Comparison of ENCODE assay signal across 8 cellular contexts in the genomic region with DNA sequence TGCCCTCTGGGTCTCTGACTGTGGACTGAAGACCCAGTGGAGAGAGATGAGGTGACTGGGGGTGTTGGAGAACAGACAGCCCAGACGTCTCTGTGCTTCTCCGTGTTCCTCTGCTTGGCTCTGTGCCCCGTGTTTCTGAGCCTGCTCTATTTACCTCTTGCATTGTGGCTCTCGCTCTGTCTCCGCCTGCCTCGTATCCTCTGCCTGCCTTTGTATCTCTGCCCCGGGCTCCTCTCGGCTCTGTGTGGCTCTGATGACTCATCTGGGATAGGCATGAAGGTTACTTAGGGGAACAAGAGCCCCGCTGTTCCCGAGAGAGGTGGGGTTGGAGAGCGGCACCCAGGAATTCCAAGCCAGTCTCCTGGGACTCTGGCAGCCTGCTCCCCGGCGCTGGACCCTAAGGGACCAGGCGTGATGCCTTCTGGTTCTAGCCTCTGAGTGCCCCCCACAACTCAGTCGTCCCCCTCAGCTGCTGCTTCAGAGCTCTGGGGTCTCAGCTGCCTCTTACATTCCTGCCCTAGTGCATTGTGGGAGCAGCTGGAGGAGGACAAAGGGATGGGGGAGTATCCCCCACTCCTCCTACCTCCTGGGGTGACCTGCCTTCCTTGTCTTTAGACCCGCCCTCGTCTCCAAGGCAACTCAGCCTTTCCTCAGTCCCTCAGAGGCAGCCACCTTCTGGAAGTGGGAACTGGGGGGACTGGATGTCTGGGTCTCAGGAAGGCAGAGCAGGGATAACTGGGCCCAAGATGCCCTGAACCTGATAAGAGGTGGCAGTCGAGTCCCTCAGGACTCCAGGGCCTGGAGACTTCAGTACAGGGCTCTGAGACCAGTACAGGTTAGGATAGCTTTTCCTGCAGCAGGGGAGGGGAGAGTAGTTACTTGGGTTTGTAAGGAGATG. TPM values are rescaled to one million over a fixed set of nuclear protein-coding genes. Genes with fewer than 3 reads are reported as not detected.
A peak's percentile ranks its signal among the peaks of the same experiment; 100 is the strongest.
DNase-seq lines count a peak whose midpoint lies in the region; ATAC-seq and TF ChIP-seq lines count a peak whose summit lies in the region.

No MANE protein-coding gene starts in this region.

- peak overlapping the region; percentile 86 for H3K27ac Mint-ChIP-seq in CD8-positive, alpha-beta T cell
- H3K27ac Mint-ChIP-seq in T-cell, result peak overlapping the region; percentile 68 to 83
- H3K27ac Mint-ChIP-seq in stimulated activated naive CD8-positive, alpha-beta T cell treated with anti-CD3 and anti-CD28 coated beads, Interleukin-15, Interleukin-2, amounts not matched to agents 100 ng/mL and 50 ng/mL, for 24 hours, result peak overlapping the region; percentile 73

- no peaks in the 10 kb centered on the region for H3K27me3 Mint-ChIP-seq in CD8-positive, alpha-beta T cell (ENCODE audit: low read depth)
- H3K27me3 Mint-ChIP-seq in T-cell, result no peaks in the 10 kb centered on the region
- H3K27me3 Mint-ChIP-seq in stimulated activated naive CD8-positive, alpha-beta T cell treated with anti-CD3 and anti-CD28 coated beads, Interleukin-15, Interleukin-2, amounts not matched to agents 100 ng/mL and 50 ng/mL, for 24 hours, result no peaks in the 10 kb centered on the region

- H3K4me1 ChIP-seq in CD8-positive, alpha-beta T cell (ENCODE audit: insufficient read depth, low read length), result peaks cover 38% of the 10 kb centered on the region
- H3K4me1 ChIP-seq in HUES64 (ENCODE audit: insufficient read depth, low read length) (peaks cover 46% of the 10 kb centered on the region), duodenal mucosa (ENCODE audit: control insufficient read depth in 1 of 2, insufficient read depth in 2 of 2, low read length in 2 of 2) (peaks cover 31 to 35% of the 10 kb centered on the region in 2 donors)

- peaks cover 8% of the 10 kb centered on the region for H3K36me3 ChIP-seq in CD8-positive, alpha-beta T cell (ENCODE audit: insufficient read depth, low read length)
- peaks cover 35% of the 10 kb centered on the region for H3K36me3 ChIP-seq in HUES64 (ENCODE audit: insufficient read depth, low read length)
- peaks cover 16 to 28% of the 10 kb centered on the region in 2 donors for H3K36me3 ChIP-seq in duodenal mucosa (ENCODE audit: control insufficient read depth in 1 of 2, insufficient read depth in 2 of 2, low read length in 2 of 2)

- 5% methylated on average over 18 of the region's 18 CpGs for WGBS in HUES64
- 23% methylated on average over 17 to 18 of the region's 18 CpGs for WGBS in lower leg skin, 2 donors

- H3K36me3 Mint-ChIP-seq in CD8-positive, alpha-beta T cell, result peaks cover 19% of the 10 kb centered on the region
- peaks cover 12% of the 10 kb centered on the region for H3K36me3 Mint-ChIP-seq in T-cell
- no peaks in the 10 kb centered on the region for H3K36me3 Mint-ChIP-seq in stimulated activated naive CD8-positive, alpha-beta T cell treated with anti-CD3 and anti-CD28 coated beads, Interleukin-15, Interleukin-2, amounts not matched to agents 100 ng/mL and 50 ng/mL, for 24 hours (ENCODE audit: low read depth)

- CTCF ChIA-PET in CD8-positive, alpha-beta T cell (lab: Charles Lee), result interaction anchor here (0.9 to 7.2 kb wide), 5 partner anchors 10 to 201 kb away, joined by 3 to 75 read pairs (median 5); no protein-coding TSS in a partner anchor
- CTCF ChIA-PET in T-cell (lab: Charles Lee), result interaction anchor here in 1 of 2 donors (0.6 kb wide), 1 partner anchor 269 kb away, joined by 3 read pairs; a partner anchor contains a TSS

- peak overlapping the region; percentile 82 for H3K4me3 Mint-ChIP-seq in CD8-positive, alpha-beta T cell
- H3K4me3 Mint-ChIP-seq in T-cell, result peak overlapping the region; percentile 75 to 80 (median 78)
- peak overlapping the region; percentile 76 for H3K4me3 Mint-ChIP-seq in stimulated activated naive CD8-positive, alpha-beta T cell treated with anti-CD3 and anti-CD28 coated beads, Interleukin-15, Interleukin-2, amounts not matched to agents 100 ng/mL and 50 ng/mL, for 24 hours

- POLR2A ChIA-PET in CD8-positive, alpha-beta T cell (lab: Charles Lee), result no interaction called here
- POLR2A ChIA-PET in T-cell (lab: Charles Lee), result no interaction called here

- peak in 4 of 7 experiments; percentile 26 to 59 (median 44) for DNase-seq in CD8-positive, alpha-beta T cell
- DNase-seq in T-cell (peak in 18 of 34 experiments; percentile 14 to 53 (median 32)), lower leg skin (ENCODE audit: low spot score in 2 of 2) (peak; percentile 83 to 95)

- no peaks in the 10 kb centered on the region for H3K9me3 ChIP-seq in CD8-positive, alpha-beta T cell (ENCODE audit: low read length)
- no peaks in the 10 kb centered on the region for H3K9me3 ChIP-seq in HUES64 (ENCODE audit: insufficient read depth, low read depth, low read length)
- no peaks in the 10 kb centered on the region for H3K9me3 ChIP-seq in duodenal mucosa (ENCODE audit: control insufficient read depth in 1 of 2, low read length in 2 of 2)

- H3K27ac ChIP-seq in CD8-positive, alpha-beta T cell (ENCODE audit: low read depth, low read length), result no peak overlapping the region
- H3K27ac ChIP-seq in HUES64 (ENCODE audit: low read depth, low read length), result peak overlapping the region; percentile 89
- peak overlapping the region; percentile 65 for H3K27ac ChIP-seq in duodenal mucosa (ENCODE audit: low read depth, low read length)

- intact Hi-C loops in CD8-positive, alpha-beta T cell (cut with DNase I, micrococcal nuclease), result loop anchor here in 1 of 2 experiments (2.0 kb wide), 1 partner anchor 23 kb away; a partner anchor contains a TSS
- intact Hi-C loops in lower leg skin (cut with DNase I; ENCODE audit: low total_unique reads), result no loop called here

- H3K4me1 Mint-ChIP-seq in CD8-positive, alpha-beta T cell (ENCODE audit: low read depth), result peaks cover 38% of the 10 kb centered on the region
- peaks cover 27 to 38% (median 35%) of the 10 kb centered on the region in 3 donors for H3K4me1 Mint-ChIP-seq in T-cell
- peaks cover 37% of the 10 kb centered on the region for H3K4me1 Mint-ChIP-seq in stimulated activated naive CD8-positive, alpha-beta T cell treated with anti-CD3 and anti-CD28 coated beads, Interleukin-15, Interleukin-2, amounts not matched to agents 100 ng/mL and 50 ng/mL, for 24 hours (ENCODE audit: low read depth)

- peak overlapping the region; percentile 55 for H3K4me3 ChIP-seq in CD8-positive, alpha-beta T cell (ENCODE audit: low read depth, low read length)
- H3K4me3 ChIP-seq in HUES64 (ENCODE audit: low read length) (peak overlapping the region; percentile 72), duodenal mucosa (ENCODE audit: low read depth in 1 of 2, low read length in 2 of 2) (peak overlapping the region; percentile 70 to 78), lower leg skin (ENCODE audit: low read depth, poor library complexity, severe bottlenecking) (no peak overlapping the region)

- no peaks in the 10 kb centered on the region for H3K9me3 Mint-ChIP-seq in CD8-positive, alpha-beta T cell
- no peaks in the 10 kb centered on the region for H3K9me3 Mint-ChIP-seq in T-cell
- no peaks in the 10 kb centered on the region for H3K9me3 Mint-ChIP-seq in stimulated activated naive CD8-positive, alpha-beta T cell treated with anti-CD3 and anti-CD28 coated beads, Interleukin-15, Interleukin-2, amounts not matched to agents 100 ng/mL and 50 ng/mL, for 24 hours

- peak; percentile 56 for ATAC-seq in CD8-positive, alpha-beta T cell
- ATAC-seq in T-cell (replicated peaks in 1 of 4) (peak; percentile 47 to 63 (median 56)), GM18502 (IDR thresholded peaks at IDR 0.05; ENCODE audit: poor library complexity, unreplicated experiment) (no peak), HG03196 (IDR thresholded peaks at IDR 0.05; ENCODE audit: unreplicated experiment) (no peak)

- H3K27me3 ChIP-seq in CD8-positive, alpha-beta T cell (ENCODE audit: insufficient read depth, low read length), result no peaks in the 10 kb centered on the region
- H3K27me3 ChIP-seq in HUES64 (ENCODE audit: insufficient read depth, low read length) (no peaks in the 10 kb centered on the region), duodenal mucosa (ENCODE audit: control insufficient read depth in 1 of 2, insufficient read depth in 2 of 2, low read length in 2 of 2) (no peaks in the 10 kb centered on the region)

- peak overlapping the region; percentile 61 for H3K9ac ChIP-seq in HUES64 (ENCODE audit: low read depth, low read length)
- H3K9ac ChIP-seq in duodenal mucosa (ENCODE audit: low read depth in 1 of 2, low read length in 2 of 2), result peak overlapping the region; percentile 68 to 81

- TF ChIP-seq CTCF in CD8-positive, alpha-beta T cell (IDR thresholded peaks at IDR 0.05), result no peak
- TF ChIP-seq CTCF in lower leg skin (IDR thresholded peaks at IDR 0.05), result no peak

- no peak for TF ChIP-seq POLR2A in lower leg skin (IDR thresholded peaks at IDR 0.05)

RNA-seq across cellular contexts. Expression of a gene that starts 1.9 kb away (rescaled TPM):
- 1 to 10 TPM; 5.9 to 8.0 TPM for total RNA-seq in CD8-positive, alpha-beta T cell
- polyA plus RNA-seq in HUES64 (2013, experiment 1 of 2), result 116 TPM
- 139 TPM for polyA plus RNA-seq in HUES64 (2013, experiment 2 of 2)
- total RNA-seq in T-cell (10 to 100 TPM in 4 of 5 donors, 1 to 10 TPM in 1; 8.8 to 23.9 (median 19.3) TPM), lower leg skin (100 to 1,000 TPM; 140 to 221 (median 194) TPM)

RNA-seq across cellular contexts. Expression of a gene that starts 21.8 kb away (rescaled TPM):
- 1 to 10 TPM; 7.0 to 7.5 TPM for total RNA-seq in CD8-positive, alpha-beta T cell
- polyA plus RNA-seq in HUES64 (2013, experiment 1 of 2), result 31.2 TPM
- 24.7 TPM for polyA plus RNA-seq in HUES64 (2013, experiment 2 of 2)
- total RNA-seq in T-cell (10 to 100 TPM; 15.5 to 39.2 (median 33.3) TPM), lower leg skin (10 to 100 TPM in 2 of 4 donors, 1 to 10 TPM in 2; 6.1 to 11.2 (median 9.4) TPM)

RNA-seq across cellular contexts. Expression of a gene that starts 27.8 kb away (rescaled TPM):
- 10 to 100 TPM; 19.5 to 20.6 TPM for total RNA-seq in CD8-positive, alpha-beta T cell
- 25.4 TPM for polyA plus RNA-seq in HUES64 (2013, experiment 1 of 2)
- 23.3 TPM for polyA plus RNA-seq in HUES64 (2013, experiment 2 of 2)
- total RNA-seq in T-cell (10 to 100 TPM; 25.1 to 55.2 (median 40.9) TPM), lower leg skin (10 to 100 TPM; 13.0 to 25.2 (median 18.1) TPM)

RNA-seq across cellular contexts. Expression of a gene that starts 45.7 kb away (rescaled TPM):
- not detected for total RNA-seq in CD8-positive, alpha-beta T cell
- polyA plus RNA-seq in HUES64 (2013, experiment 1 of 2), result not detected
- polyA plus RNA-seq in HUES64 (2013, experiment 2 of 2), result not detected
- total RNA-seq in T-cell, result under 1 TPM in 2 of 5 donors, not detected in 3; 0.51 to 0.67 TPM
- total RNA-seq in lower leg skin, result under 1 TPM in 1 of 4 donors, not detected in 3; 0.36 TPM

RNA-seq across cellular contexts. Expression of a gene that starts 54.5 kb away (rescaled TPM):
- not detected for total RNA-seq in CD8-positive, alpha-beta T cell
- polyA plus RNA-seq in HUES64 (2013, experiment 1 of 2), result 0.10 TPM
- 0.13 TPM for polyA plus RNA-seq in HUES64 (2013, experiment 2 of 2)
- total RNA-seq in T-cell (under 1 TPM in 1 of 5 donors, not detected in 4; 0.09 TPM), lower leg skin (not detected)

Comparison
In these comparisons a context has a peak if more than half of its experiments do, and no peak if none do; other contexts are left out.
1. ATAC-seq: peak in CD8-positive, alpha-beta T cell (single experiment) and T-cell (4 of 4); none in GM18502 (single experiment) and HG03196 (single experiment).
2. DNase-seq: peak in every context shown above with its lines; median percentile 89 in lower leg skin; 44 in CD8-positive, alpha-beta T cell; 32 in T-cell.
3. RNA of a gene that starts 1.9 kb away (total RNA-seq): 140 to 221 TPM in lower leg skin; 8.8 to 23.9 TPM in T-cell and 5.9 to 8.0 TPM in CD8-positive, alpha-beta T cell; every median in the first group is over 4 times any median in the second.
4. Peak in every context shown above with its lines, with median percentiles within 50 percentile points of each other: H3K27ac Mint-ChIP-seq and H3K4me3 Mint-ChIP-seq.